ENCODE assay signal across 3 cellular contexts in the genomic region with DNA sequence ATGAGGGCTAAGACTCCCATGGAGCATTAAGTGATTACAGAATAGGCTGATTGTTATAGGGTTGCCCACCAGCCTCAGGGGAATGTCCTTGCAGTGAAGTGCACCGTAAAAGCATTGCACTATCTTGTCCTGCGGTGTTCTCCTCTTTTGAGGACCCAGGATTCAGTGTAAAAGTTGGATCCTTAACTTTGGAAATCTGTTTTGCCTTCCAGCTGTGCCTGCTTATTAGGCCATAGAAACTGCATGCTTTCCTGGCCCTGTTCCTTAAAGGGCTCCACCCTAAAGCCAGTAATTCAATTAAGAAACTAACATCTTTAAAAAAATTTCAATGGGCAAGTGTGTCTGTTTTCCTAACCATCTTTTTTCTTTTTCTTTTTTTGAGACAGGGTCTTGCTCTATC.
TF ChIP-seq lines count a peak whose summit lies in the region.

No MANE protein-coding gene starts in this region.

TF ChIP-seq in HCT116, 20 proteins besides CTCF, POLR2A, EP300 and RAD21:
- 0 out of 2 replicates have a peak, but pooled peaks have one; percentile 31 for TF ChIP-seq CBX3 (IDR thresholded peaks at IDR 0.05; ENCODE audit: low read depth)
- no peak for TF ChIP-seq SRF (IDR thresholded peaks at IDR 0.05; ENCODE audit: low read depth)

TF ChIP-seq in HEK293, 187 proteins besides CTCF, POLR2A, EP300 and RAD21:
- TF ChIP-seq SETDB1 (IDR thresholded peaks at IDR 0.05; ENCODE audit: insufficient read length, low read length) (peak; percentile 78), GLIS2 (tag by site-specific recombination; IDR thresholded peaks at IDR 0.05) (no peak)

TF ChIP-seq in K562, 482 proteins besides CTCF, POLR2A, EP300 and RAD21:
- TF ChIP-seq, protein P1, sequence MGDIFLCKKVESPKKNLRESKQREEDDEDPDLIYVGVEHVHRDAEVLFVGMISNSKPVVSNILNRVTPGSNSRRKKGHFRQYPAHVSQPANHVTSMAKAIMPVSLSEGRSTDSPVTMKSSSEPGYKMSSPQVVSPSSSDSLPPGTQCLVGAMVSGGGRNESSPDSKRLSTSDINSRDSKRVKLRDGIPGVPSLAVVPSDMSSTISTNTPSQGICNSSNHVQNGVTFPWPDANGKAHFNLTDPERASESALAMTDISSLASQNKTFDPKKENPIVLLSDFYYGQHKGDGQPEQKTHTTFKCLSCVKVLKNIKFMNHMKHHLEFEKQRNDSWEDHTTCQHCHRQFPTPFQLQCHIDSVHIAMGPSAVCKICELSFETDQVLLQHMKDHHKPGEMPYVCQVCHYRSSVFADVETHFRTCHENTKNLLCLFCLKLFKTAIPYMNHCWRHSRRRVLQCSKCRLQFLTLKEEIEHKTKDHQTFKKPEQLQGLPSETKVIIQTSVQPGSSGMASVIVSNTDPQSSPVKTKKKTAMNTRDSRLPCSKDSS (IDR thresholded peaks at IDR 0.05; ENCODE audit: low read depth, partially characterized antibody): peak; percentile 68
- no peak for TF ChIP-seq E2F3 (CRISPR knock-in tag; IDR thresholded peaks at IDR 0.05)
- peak in 1 of 2 experiments; percentile 42; a peak in 1 of 3 replicates for TF ChIP-seq CBX3 (IDR thresholded peaks at IDR 0.05; ENCODE audit: borderline replicate concordance in 1 of 2, low read length in 2 of 2)
- TF ChIP-seq ZFP36 (IDR thresholded peaks at IDR 0.05; ENCODE audit: low read depth, low read length, partially characterized antibody): peak; percentile 84
